ENCODE assay signal across 26 cellular contexts in the genomic region with DNA sequence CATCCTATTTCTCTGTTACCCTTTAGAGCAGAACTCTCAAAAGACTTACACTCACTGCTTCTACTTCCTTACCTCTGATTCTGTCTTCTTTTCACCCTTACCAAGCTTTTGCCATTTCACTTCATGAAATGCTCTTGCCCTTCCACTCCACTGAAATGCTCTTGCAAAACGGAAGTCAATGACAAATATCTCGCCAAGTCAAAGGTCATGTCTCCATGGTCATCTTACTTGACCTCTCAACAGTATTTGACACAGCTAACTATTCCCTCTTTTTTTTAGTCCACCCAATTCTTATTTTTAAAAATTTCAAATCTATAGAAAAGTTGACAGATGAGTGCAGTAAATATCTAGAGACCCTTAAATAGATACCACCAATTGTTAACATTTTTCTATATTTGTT.
"Had no signal": no experiment of that assay in that cellular context is flagged by ENCODE, and none has a peak within 500 bp of the region (broad histone marks: within the 10 kb centered on the region; RNA-seq: fewer than 3 reads in every experiment).

No MANE protein-coding gene starts in this region.

- H3K4me1 ChIP-seq: esophagus squamous epithelium, lower lobe of right lung, upper lobe of right lung, uterus had no signal

- H3K27ac ChIP-seq: coronary artery, esophagus squamous epithelium, heart right ventricle, left ventricle myocardium inferior, lower lobe of right lung, ovary, psoas muscle, skin epidermis, spleen, thoracic aorta, tibial nerve, upper lobe of right lung, uterus had no signal

- H3K36me3 ChIP-seq: ovary, thoracic aorta, uterus had no signal

- FAIRE-seq: endothelial cell of umbilical vein, islet of Langerhans had no signal

- H3K9me3 ChIP-seq: esophagus squamous epithelium, heart right ventricle, left ventricle myocardium inferior, lower lobe of right lung, ovary, psoas muscle, spleen, thoracic aorta, tibial nerve, upper lobe of right lung, uterus had no signal

- H3K4me3 ChIP-seq: coronary artery, esophagus squamous epithelium, heart right ventricle, left ventricle myocardium inferior, lower lobe of right lung, ovary, psoas muscle, skin epidermis, spleen, thoracic aorta, tibial nerve, upper lobe of right lung, uterus had no signal

- H3K27me3 ChIP-seq: esophagus squamous epithelium, heart right ventricle, ovary, spleen, tibial nerve, upper lobe of right lung, uterus had no signal

- DNase-seq: dermis blood vessel endothelial cell; effector memory CD4-positive, alpha-beta T cell; esophagus squamous epithelium; foreskin melanocyte; glutamatergic neuron; heart right ventricle; hippocampal formation; left cardiac atrium; left ventricle myocardium inferior; lower lobe of right lung; natural killer cell; occipital lobe; ovary; posterior cingulate gyrus; psoas muscle; right cardiac atrium; spleen; stimulated activated CD4-positive, alpha-beta T cell treated with anti-CD3 and anti-CD28 coated beads, Interleukin-4, amount 100 ng/mL, for 4 hours; upper lobe of right lung; uterus had no signal

- ATAC-seq: heart right ventricle, left cardiac atrium, lower lobe of right lung, natural killer cell, psoas muscle, right cardiac atrium, upper lobe of right lung had no signal
